Comparison of ENCODE assay signal across 8 cellular contexts in genomic region chr11:66070604-66071325, GRCh38. TPM values are rescaled to one million over a fixed set of nuclear protein-coding genes. Genes with fewer than 3 reads are reported as not detected.
DNase-seq lines count a peak whose midpoint lies in the region; ATAC-seq and TF ChIP-seq lines count a peak whose summit lies in the region.

No MANE protein-coding gene starts in this region.

- H3K27me3 ChIP-seq in right cardiac atrium (ENCODE audit: control insufficient read depth, insufficient read depth): no peaks in the 10 kb centered on the region

- peaks cover 6% of the 10 kb centered on the region for H3K4me1 ChIP-seq in right cardiac atrium (ENCODE audit: control insufficient read depth, insufficient read depth, low read length)

- H3K27ac ChIP-seq in C4-2B (peak overlapping the region; percentile 73), right cardiac atrium (ENCODE audit: low read length) (peak overlapping the region; percentile 92)

- DNase-seq in LHCN-M2 (ENCODE audit: low read depth): peak; percentile 25
- peak; percentile 10 for DNase-seq in amniotic stem cell (lab: John Stamatoyannopoulos, UW)
- peak; percentile 81 to 91 (median 90) for DNase-seq in right cardiac atrium
- DNase-seq in retina: peak; percentile 49
- DNase-seq in DMS79 treated with DMSO at 0.1 percent for 48 hours (lab: John Stamatoyannopoulos, UW): no peak
- DNase-seq in inferior parietal cortex (ENCODE audit: extremely low spot score): no peak

- peak overlapping the region; percentile 98 for H3K4me3 ChIP-seq in right cardiac atrium (ENCODE audit: low read length)

- ATAC-seq in GM19455 (IDR thresholded peaks at IDR 0.05; ENCODE audit: unreplicated experiment) (peak; percentile 9), right cardiac atrium (peak; percentile 33 to 47)

- WGBS in right cardiac atrium: under 1% methylated on average over 58 of the region's 58 CpGs

- intact Hi-C loops in right cardiac atrium (cut with DNase I): loop anchor here in 1 of 4 donors (10.0 kb wide), 1 partner anchor 54 kb away; no protein-coding TSS in a partner anchor

- H3K9me3 ChIP-seq in right cardiac atrium (ENCODE audit: control insufficient read depth, low read length): no peaks in the 10 kb centered on the region

- TF ChIP-seq CTCF in C4-2B (conservative IDR thresholded peaks at IDR 0.05): no peak

RNA-seq across cellular contexts. Expression of gene PACS1, which starts 0.7 kb away (rescaled TPM):
- total RNA-seq in LHCN-M2 (2014; rRNA removed): 26.0 and 30.0 TPM in 2 replicates
- polyA plus RNA-seq in LHCN-M2 (2012): 52.3 TPM
- total RNA-seq in right cardiac atrium: 10 to 100 TPM; 48.3 to 82.5 (median 56.5) TPM
- polyA plus RNA-seq in right cardiac atrium: 30.9 TPM

RNA-seq across cellular contexts. Expression of gene SF3B2, which starts 18.6 kb away (rescaled TPM):
- total RNA-seq in LHCN-M2 (2014; rRNA removed) (156 and 163 TPM in 2 replicates), right cardiac atrium (10 to 100 TPM; 84.4 to 97.7 (median 91.7) TPM)
- 166 TPM for polyA plus RNA-seq in LHCN-M2 (2012)
- 62.1 TPM for polyA plus RNA-seq in right cardiac atrium

RNA-seq across cellular contexts. Expression of gene GAL3ST3, which starts 21.8 kb away (rescaled TPM):
- total RNA-seq in LHCN-M2 (2014; rRNA removed): not detected in 2 replicates
- polyA plus RNA-seq in LHCN-M2 (2012): 0.74 TPM
- 10 to 100 TPM; 10.8 to 13.6 (median 12.1) TPM for total RNA-seq in right cardiac atrium
- 8.9 TPM for polyA plus RNA-seq in right cardiac atrium

RNA-seq across cellular contexts. Expression of gene CATSPER1, which starts 44.5 kb away (rescaled TPM):
- total RNA-seq in LHCN-M2 (2014; rRNA removed) (0.75 and 1.8 TPM in 2 replicates), right cardiac atrium (not detected)
- polyA plus RNA-seq in LHCN-M2 (2012): 3.9 TPM
- polyA plus RNA-seq in right cardiac atrium: not detected

RNA-seq across cellular contexts. Expression of gene CST6, which starts 59.0 kb away (rescaled TPM):
- not detected in 2 replicates for total RNA-seq in LHCN-M2 (2014; rRNA removed)
- polyA plus RNA-seq in LHCN-M2 (2012): 0.41 TPM
- total RNA-seq in right cardiac atrium: 1 to 10 TPM; 1.2 to 3.6 (median 2.2) TPM
- polyA plus RNA-seq in right cardiac atrium: 2.1 TPM

Comparison
In these comparisons a context has a peak if more than half of its experiments do, and no peak if none do; other contexts are left out.
1. DNase-seq: peak in LHCN-M2 (single experiment), amniotic stem cell (single experiment), right cardiac atrium (3 of 3) and retina (single experiment); none in DMS79 treated with DMSO at 0.1 percent for 48 hours (single experiment) and inferior parietal cortex (single experiment).
2. RNA of gene GAL3ST3, which starts 21.8 kb away (total RNA-seq): 10.8 to 13.6 TPM in right cardiac atrium; not detected in LHCN-M2; every median in the first group is over 10 times any median in the second.